ENCODE assay signal across 24 cellular contexts in the genomic region with DNA sequence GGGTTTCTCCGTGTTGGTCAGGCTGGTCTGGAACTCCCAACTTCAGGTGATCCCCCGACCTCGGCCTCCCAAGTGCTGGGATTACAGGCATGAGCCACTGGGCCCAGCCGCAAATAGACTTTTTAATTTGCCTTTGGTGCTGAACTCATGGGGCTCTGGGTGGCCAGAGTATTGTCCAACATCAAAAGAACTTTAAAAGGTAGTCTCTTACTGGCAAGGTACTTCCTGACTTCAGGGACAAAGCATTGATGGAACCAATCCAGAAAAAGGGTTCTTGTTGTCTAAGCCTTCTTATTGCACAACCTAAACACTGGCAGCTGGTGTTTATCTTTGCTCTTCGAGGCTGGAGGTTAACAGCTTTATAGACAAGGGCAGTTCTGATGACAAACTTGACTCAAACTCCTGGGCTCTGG. TPM values are rescaled to one million over a fixed set of nuclear protein-coding genes. Genes with fewer than 3 reads are reported as not detected.
DNase-seq lines count a peak whose midpoint lies in the region; ATAC-seq, FAIRE-seq and TF ChIP-seq lines count a peak whose summit lies in the region.
"Had no signal": no experiment of that assay in that cellular context is flagged by ENCODE, and none has a peak within 500 bp of the region (broad histone marks: within the 10 kb centered on the region; RNA-seq: fewer than 3 reads in every experiment).

No MANE protein-coding gene starts in this region.

- H3K27me3 ChIP-seq in bronchial epithelial cell (ENCODE audit: control insufficient read depth, insufficient read depth, low read length) (no peaks in the 10 kb centered on the region), right lobe of liver (no peaks in the 10 kb centered on the region)
- no peaks in the 10 kb centered on the region for H3K27me3 ChIP-seq in CD4-positive, alpha-beta T cell (ENCODE audit: control insufficient read depth, insufficient read depth, low read length)
- H3K27me3 ChIP-seq: BE2C, heart left ventricle, ovary, stomach had no signal

- no peak for TF ChIP-seq POLR2A in right lobe of liver (IDR thresholded peaks at IDR 0.05)

- H3K4me1 Mint-ChIP-seq in activated T-cell treated with anti-CD3 and anti-CD28 coated beads, Interleukin-2, amount 50 U/mL, for 72 hours (ENCODE audit: low read depth), result peaks cover 12% of the 10 kb centered on the region
- H3K4me1 Mint-ChIP-seq in CD4-positive, alpha-beta T cell (ENCODE audit: low read depth), result peaks cover 17% of the 10 kb centered on the region

- FAIRE-seq in bronchial epithelial cell (lab: Jason Lieb, UNC), result no peak
- FAIRE-seq: colon, endothelial cell of umbilical vein, H1, kidney, urothelium cell line had no signal

- 8% methylated on average over 2 of the region's 5 CpGs for WGBS in right lobe of liver (ENCODE audit: insufficient coverage, low coverage, low lambda C conversion rate, missing lambda C conversion rate)

- H3K36me3 ChIP-seq in bronchial epithelial cell (ENCODE audit: control insufficient read depth, insufficient read depth, low read length) (peaks cover 7% of the 10 kb centered on the region), right lobe of liver (peaks cover 0 to 19% (median 2%) of the 10 kb centered on the region in 4 donors)
- H3K36me3 ChIP-seq: BE2C, ovary had no signal

- POLR2A ChIA-PET in GM10248 (lab: Yijun Ruan, JAX), result no interaction called here
- POLR2A ChIA-PET in CD4-positive, alpha-beta T cell (lab: Charles Lee), result interaction anchor here (0.6 kb wide), 1 partner anchor 18 kb away, joined by 3 read pairs; no protein-coding TSS in a partner anchor

- no peaks in the 10 kb centered on the region for H3K9me3 ChIP-seq in right lobe of liver
- no peaks in the 10 kb centered on the region for H3K9me3 ChIP-seq in CD4-positive, alpha-beta T cell (ENCODE audit: control insufficient read depth, low read length)
- H3K9me3 ChIP-seq: BE2C, heart left ventricle, ovary, stomach had no signal

- peaks cover 0 to 5% of the 10 kb centered on the region in 2 donors for H3K36me3 Mint-ChIP-seq in activated T-cell treated with anti-CD3 and anti-CD28 coated beads, Interleukin-2, amount 50 U/mL, for 72 hours (ENCODE audit: insufficient read depth in 2 of 2)
- H3K36me3 Mint-ChIP-seq in CD4-positive, alpha-beta T cell (ENCODE audit: low read depth), result peaks cover 57% of the 10 kb centered on the region

- H3K4me1 ChIP-seq in right lobe of liver, result peaks cover 0 to 20% (median under 1%) of the 10 kb centered on the region in 4 donors
- H3K4me1 ChIP-seq: BE2C had no signal

- no peak overlapping the region for H3K4me3 Mint-ChIP-seq in activated T-cell treated with anti-CD3 and anti-CD28 coated beads, Interleukin-2, amount 50 U/mL, for 72 hours
- H3K4me3 Mint-ChIP-seq in CD4-positive, alpha-beta T cell, result no peak overlapping the region

- ATAC-seq in right lobe of liver (peak; percentile 39 to 58 (median 52)), HG02970 (IDR thresholded peaks at IDR 0.05; ENCODE audit: low FRiP score, unreplicated experiment) (no peak)
- ATAC-seq in activated T-cell treated with anti-CD3 and anti-CD28 coated beads, Interleukin-2, amount 50 U/mL, for 72 hours (replicated peaks in 1 of 2), result no peak
- ATAC-seq in CD4-positive, alpha-beta T cell (ENCODE audit: poor library complexity), result no peak
- ATAC-seq: heart left ventricle had no signal

- H3K27me3 Mint-ChIP-seq in activated T-cell treated with anti-CD3 and anti-CD28 coated beads, Interleukin-2, amount 50 U/mL, for 72 hours (ENCODE audit: low read depth), result no peaks in the 10 kb centered on the region
- no peaks in the 10 kb centered on the region for H3K27me3 Mint-ChIP-seq in CD4-positive, alpha-beta T cell

- no peaks in the 10 kb centered on the region for H3K9me3 Mint-ChIP-seq in activated T-cell treated with anti-CD3 and anti-CD28 coated beads, Interleukin-2, amount 50 U/mL, for 72 hours
- H3K9me3 Mint-ChIP-seq in CD4-positive, alpha-beta T cell, result no peaks in the 10 kb centered on the region

- H3K27ac Mint-ChIP-seq in activated T-cell treated with anti-CD3 and anti-CD28 coated beads, Interleukin-2, amount 50 U/mL, for 72 hours, result no peak overlapping the region
- no peak overlapping the region for H3K27ac Mint-ChIP-seq in CD4-positive, alpha-beta T cell

- H3K27ac ChIP-seq in right lobe of liver, result peak overlapping the region in 1 of 3 donors; percentile 47
- no peak overlapping the region for H3K27ac ChIP-seq in CD4-positive, alpha-beta T cell (ENCODE audit: low read depth, low read length)
- H3K27ac ChIP-seq: heart left ventricle, ovary, stomach had no signal

- H3K4me3 ChIP-seq in bronchial epithelial cell (ENCODE audit: low read depth, low read length) (no peak overlapping the region), right lobe of liver (no peak overlapping the region)
- H3K4me3 ChIP-seq: heart left ventricle, ovary, stomach had no signal

- DNase-seq in EH (ENCODE audit: low read depth) (peak; percentile 45), NCI-H1694 treated with DMSO at 0.1 percent for 48 hours (lab: John Stamatoyannopoulos, UW) (peak; percentile 16), bronchial epithelial cell (ENCODE audit: low read depth) (peak; percentile 33), right lobe of liver (no peak), GM10248 (ENCODE audit: extremely low spot score) (no peak)
- DNase-seq in activated T-cell treated with anti-CD3 and anti-CD28 coated beads, Interleukin-2, amount 50 U/mL, for 72 hours, result no peak
- DNase-seq in CD4-positive, alpha-beta T cell, result no peak
- DNase-seq: activated CD4-positive, alpha-beta T cell treated with anti-CD3 and anti-CD28 coated beads, Interleukin-2, amount 50 U/mL, for 1 hour; BE2C; DMS79 treated with DMSO at 0.1 percent for 48 hours; heart left ventricle; KG1; kidney; NCI-H2081; ovary; SIG-M5; stimulated activated CD4-positive, alpha-beta T cell treated with anti-CD3 and anti-CD28 coated beads, Interleukin-12 subunit alpha, Interleukin-12 subunit beta, amount 100 ng/mL, for 4 hours; stomach; T1000 had no signal

- CTCF ChIA-PET in GM10248 (lab: Yijun Ruan, JAX), result interaction anchor here (1.0 to 2.1 kb wide), 4 partner anchors 11 to 141 kb away, joined by 3 to 7 read pairs (median 4); no protein-coding TSS in a partner anchor
- CTCF ChIA-PET in CD4-positive, alpha-beta T cell (lab: Charles Lee), result no interaction called here

- intact Hi-C loops in right lobe of liver (cut with DNase I), result no loop called here
- intact Hi-C loops in CD4-positive, alpha-beta T cell (cut with DNase I, micrococcal nuclease), result loop anchor here in 1 of 2 experiments (10.0 kb wide), 1 partner anchor 1073 kb away; a partner anchor contains a TSS

- no peak for TF ChIP-seq CTCF in bronchial epithelial cell (IDR thresholded peaks at IDR 0.05; ENCODE audit: insufficient read depth, low read length, severe bottlenecking)
- TF ChIP-seq CTCF in right lobe of liver (IDR thresholded peaks at IDR 0.05), result no peak
- no peak for TF ChIP-seq CTCF in GM10248 (IDR thresholded peaks at IDR 0.05; ENCODE audit: control extremely low read depth, extremely low read depth, low read depth, missing control alignments)
- no peak for TF ChIP-seq CTCF in CD4-positive, alpha-beta T cell (IDR thresholded peaks at IDR 0.05)

RNA-seq across cellular contexts. Expression of a gene that starts 3.8 kb away (rescaled TPM):
- total RNA-seq in bronchial epithelial cell (5.6 and 10.0 TPM in 2 replicates), right lobe of liver (1 to 10 TPM; 2.9 to 7.5 (median 4.2) TPM)
- 10 to 100 TPM; 10.7 to 12.9 TPM for total RNA-seq in activated T-cell treated with anti-CD3 and anti-CD28 coated beads, Interleukin-2, amount 50 U/mL, for 72 hours
- 10 to 100 TPM; 23.4 to 24.0 TPM for total RNA-seq in CD4-positive, alpha-beta T cell

RNA-seq across cellular contexts. Expression of a gene that starts 17.6 kb away (rescaled TPM):
- total RNA-seq in bronchial epithelial cell, result 35.5 and 54.8 TPM in 2 replicates
- 10 to 100 TPM; 26.8 to 40.8 (median 32.0) TPM for total RNA-seq in right lobe of liver
- 10 to 100 TPM; 50.5 to 54.2 TPM for total RNA-seq in activated T-cell treated with anti-CD3 and anti-CD28 coated beads, Interleukin-2, amount 50 U/mL, for 72 hours
- 10 to 100 TPM; 14.3 to 15.4 TPM for total RNA-seq in CD4-positive, alpha-beta T cell

RNA-seq across cellular contexts. Expression of a gene that starts 18.7 kb away (rescaled TPM):
- total RNA-seq in bronchial epithelial cell, result 51.9 and 58.5 TPM in 2 replicates
- total RNA-seq in right lobe of liver, result 10 to 100 TPM; 11.9 to 26.2 (median 15.2) TPM
- 10 to 100 TPM; 28.3 to 32.3 TPM for total RNA-seq in activated T-cell treated with anti-CD3 and anti-CD28 coated beads, Interleukin-2, amount 50 U/mL, for 72 hours
- 10 to 100 TPM; 29.4 to 34.1 TPM for total RNA-seq in CD4-positive, alpha-beta T cell

RNA-seq across cellular contexts. Expression of a gene that starts 46.9 kb away (rescaled TPM):
- total RNA-seq in bronchial epithelial cell, result 2.2 and 3.4 TPM in 2 replicates
- 1 to 10 TPM in 3 of 6 experiments, under 1 TPM in 3; 0.05 to 9.7 (median 4.4) TPM for total RNA-seq in right lobe of liver
- total RNA-seq in activated T-cell treated with anti-CD3 and anti-CD28 coated beads, Interleukin-2, amount 50 U/mL, for 72 hours, result under 1 TPM; 0.09 to 0.12 TPM
- total RNA-seq in CD4-positive, alpha-beta T cell, result not detected

Comparison
In these comparisons a context has a peak if more than half of its experiments do, and no peak if none do; other contexts are left out.
1. DNase-seq: peak in EH (single experiment), NCI-H1694 treated with DMSO at 0.1 percent for 48 hours (single experiment) and bronchial epithelial cell (single experiment); none in right lobe of liver (0 of 3), activated T-cell treated with anti-CD3 and anti-CD28 coated beads, Interleukin-2, amount 50 U/mL, for 72 hours (0 of 2), GM10248 (single experiment) and CD4-positive, alpha-beta T cell (0 of 10).
2. ATAC-seq: peak in right lobe of liver (4 of 4); none in HG02970 (single experiment), activated T-cell treated with anti-CD3 and anti-CD28 coated beads, Interleukin-2, amount 50 U/mL, for 72 hours (0 of 2) and CD4-positive, alpha-beta T cell (single experiment).